ENCODE assay signal across 8 cellular contexts in the genomic region with DNA sequence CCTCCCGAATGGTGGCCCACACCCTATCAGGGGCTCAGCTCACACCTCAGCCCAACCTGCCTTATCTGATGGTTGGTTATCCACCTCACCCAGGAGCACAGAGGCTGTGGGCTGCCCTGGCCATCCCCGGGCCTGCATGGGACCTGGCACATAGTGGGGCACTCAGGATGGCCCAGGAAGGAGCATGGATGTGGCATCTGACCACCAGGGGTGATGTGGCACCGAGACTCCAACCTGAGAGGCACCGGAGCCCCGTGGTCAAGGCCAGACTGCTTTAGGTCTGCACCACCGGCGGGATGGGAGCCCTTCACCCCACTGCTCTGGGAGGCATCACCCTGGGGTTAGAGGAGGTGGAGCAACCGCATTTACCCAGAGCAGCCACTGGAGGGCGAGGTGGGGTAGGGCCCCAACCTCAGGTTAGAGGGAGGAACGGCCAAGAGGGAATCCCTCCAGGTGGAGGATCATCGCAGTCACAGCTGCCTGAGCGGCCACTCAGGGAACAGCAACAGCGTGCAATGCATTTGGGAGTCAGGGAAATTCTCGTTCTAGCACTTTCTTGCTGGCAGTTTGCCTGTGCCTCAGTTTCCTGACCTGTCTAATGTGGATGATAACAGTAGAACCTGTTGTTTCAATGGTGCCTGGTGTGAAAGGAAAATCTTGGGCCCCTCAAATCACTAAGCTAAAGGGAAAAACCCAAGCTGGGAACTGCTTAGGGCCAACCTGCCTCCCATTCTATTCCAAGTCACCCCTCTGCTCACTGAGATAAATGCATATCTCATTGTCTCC. TPM values are rescaled to one million over a fixed set of nuclear protein-coding genes. Genes with fewer than 3 reads are reported as not detected.
DNase-seq lines count a peak whose midpoint lies in the region; ATAC-seq and TF ChIP-seq lines count a peak whose summit lies in the region.

No MANE protein-coding gene starts in this region.

- no peaks in the 10 kb centered on the region for H3K27me3 Mint-ChIP-seq in CD4-positive, alpha-beta T cell
- H3K27me3 Mint-ChIP-seq in HFFc6 (ENCODE audit: insufficient read depth): peaks cover 2% of the 10 kb centered on the region; the same call in 1 of the 2 replicates

- H2BK15ac ChIP-seq in mesenchymal stem cell (ENCODE audit: low read depth, poor library complexity, severe bottlenecking): no peak overlapping the region

- H3K4ac ChIP-seq in mesenchymal stem cell (ENCODE audit: low read depth in 1 of 2, low read length in 2 of 2): no peak overlapping the region

- no peak overlapping the region for H2AFZ ChIP-seq in mesenchymal stem cell (ENCODE audit: low read depth, low read length)

- H3K27me3 ChIP-seq in CD4-positive, alpha-beta T cell (ENCODE audit: control insufficient read depth, insufficient read depth, low read length): no peaks in the 10 kb centered on the region
- H3K27me3 ChIP-seq in colonic mucosa (no peaks in the 10 kb centered on the region), mesenchymal stem cell (ENCODE audit: control insufficient read depth in 1 of 2, insufficient read depth in 1 of 2, low read length in 2 of 2) (no peaks in the 10 kb centered on the region), tibial nerve (no peaks in the 10 kb centered on the region)

- H3K14ac ChIP-seq in mesenchymal stem cell (ENCODE audit: low read length in 2 of 2): no peak overlapping the region

- no peaks in the 10 kb centered on the region for H3K4me1 ChIP-seq in colonic mucosa
- no peaks in the 10 kb centered on the region for H3K4me1 ChIP-seq in mesenchymal stem cell (ENCODE audit: control insufficient read depth, insufficient read depth, low read depth, low read length)
- peaks cover 0 to 34% (median 2%) of the 10 kb centered on the region in 4 donors for H3K4me1 ChIP-seq in tibial nerve

- no peak overlapping the region for H4K91ac ChIP-seq in mesenchymal stem cell (ENCODE audit: low read length)

- H3K4me3 Mint-ChIP-seq in CD4-positive, alpha-beta T cell: no peak overlapping the region
- no peak overlapping the region for H3K4me3 Mint-ChIP-seq in HFFc6

- CTCF ChIA-PET in CD4-positive, alpha-beta T cell (lab: Charles Lee): no interaction called here

- H3K4me1 Mint-ChIP-seq in CD4-positive, alpha-beta T cell (ENCODE audit: low read depth): no peaks in the 10 kb centered on the region
- H3K4me1 Mint-ChIP-seq in HFFc6 (ENCODE audit: low read depth): peaks cover 10% of the 10 kb centered on the region

- TF ChIP-seq EP300 in tibial nerve (IDR thresholded peaks at IDR 0.05): no peak

- H2AK5ac ChIP-seq in mesenchymal stem cell (ENCODE audit: low read length, severe bottlenecking): no peak overlapping the region

- POLR2A ChIA-PET in CD4-positive, alpha-beta T cell (lab: Charles Lee): no interaction called here

- no peak overlapping the region for H3K4me2 ChIP-seq in mesenchymal stem cell (ENCODE audit: low read length, poor library complexity, severe bottlenecking)

- H3K36me3 ChIP-seq in colonic mucosa (peaks cover under 1% of the 10 kb centered on the region), mesenchymal stem cell (ENCODE audit: control insufficient read depth in 1 of 2, insufficient read depth in 2 of 2, low read depth in 1 of 2, low read length in 2 of 2) (peaks cover 37 to 52% of the 10 kb centered on the region in 2 experiments), tibial nerve (peaks cover 0 to 48% (median 0%) of the 10 kb centered on the region in 3 donors)

- no peak overlapping the region for H3K18ac ChIP-seq in mesenchymal stem cell (ENCODE audit: low read depth in 1 of 2, low read length in 2 of 2)

- DNase-seq in CD4-positive, alpha-beta T cell: peak in 3 of 10 experiments; percentile 10 to 46 (median 16)
- no peak for DNase-seq in HFFc6
- DNase-seq in SKM-1 treated with dmso at 0.1 percent for 144 hours (lab: John Stamatoyannopoulos, UW; ENCODE audit: unreplicated experiment): peak; percentile 51
- no peak for DNase-seq in colonic mucosa
- peak; percentile 26 for DNase-seq in mesenchymal stem cell
- peak in 1 of 2 donors; percentile 13 for DNase-seq in tibial nerve (ENCODE audit: low spot score in 2 of 2)
- DNase-seq in DMS79 (lab: John Stamatoyannopoulos, UW): no peak

- H3K79me1 ChIP-seq in mesenchymal stem cell (replicated peaks; ENCODE audit: low read length, poor library complexity, severe bottlenecking): no peaks in the 10 kb centered on the region

- no peak overlapping the region for H3K9ac ChIP-seq in colonic mucosa (ENCODE audit: low read depth in 2 of 2, low read length in 2 of 2)
- H3K9ac ChIP-seq in mesenchymal stem cell (ENCODE audit: low read length): no peak overlapping the region

- intact Hi-C loops in CD4-positive, alpha-beta T cell (cut with DNase I, micrococcal nuclease): loop anchor here (2.0 to 10.0 kb wide), 3 partner anchors 55 to 295 kb away; a partner anchor contains a TSS
- intact Hi-C loops in colonic mucosa (cut with DNase I): loop anchor here (5.0 kb wide), 1 partner anchor 107 kb away; a partner anchor contains a TSS

- H3K23ac ChIP-seq in mesenchymal stem cell (ENCODE audit: low read length in 2 of 2): no peak overlapping the region

- H3K27ac Mint-ChIP-seq in CD4-positive, alpha-beta T cell: no peak overlapping the region
- H3K27ac Mint-ChIP-seq in HFFc6: no peak overlapping the region

- no peak for TF ChIP-seq POLR2A in tibial nerve (IDR thresholded peaks at IDR 0.05)

- no peak overlapping the region for H4K8ac ChIP-seq in mesenchymal stem cell (ENCODE audit: low read length)

- no peak overlapping the region for H3K4me3 ChIP-seq in colonic mucosa
- no peak overlapping the region for H3K4me3 ChIP-seq in mesenchymal stem cell (ENCODE audit: insufficient read depth in 1 of 2, low read depth in 1 of 2, low read length in 2 of 2)
- H3K4me3 ChIP-seq in tibial nerve: no peak overlapping the region

- peak; percentile 51 for TF ChIP-seq CTCF in CD4-positive, alpha-beta T cell (IDR thresholded peaks at IDR 0.05)
- peak; percentile 85 for TF ChIP-seq CTCF in HFFc6 (IDR thresholded peaks at IDR 0.05)
- TF ChIP-seq CTCF in colonic mucosa (IDR thresholded peaks at IDR 0.05): peak; percentile 71
- peak; percentile 51 to 68 (median 53) for TF ChIP-seq CTCF in tibial nerve (IDR thresholded peaks at IDR 0.05)

- no peak overlapping the region for H2BK120ac ChIP-seq in mesenchymal stem cell (ENCODE audit: low read depth, low read length)

- WGBS in mesenchymal stem cell: 76% methylated on average over 14 of the region's 14 CpGs
- WGBS in tibial nerve, 2 donors: 64 to 75% methylated on average over 12 to 14 of the region's 14 CpGs

- H3K9me3 ChIP-seq in CD4-positive, alpha-beta T cell (ENCODE audit: control insufficient read depth, low read length): no peaks in the 10 kb centered on the region
- no peaks in the 10 kb centered on the region for H3K9me3 ChIP-seq in colonic mucosa
- H3K9me3 ChIP-seq in mesenchymal stem cell (ENCODE audit: control insufficient read depth, low read length): peaks cover 6% of the 10 kb centered on the region
- no peaks in the 10 kb centered on the region for H3K9me3 ChIP-seq in tibial nerve

- no peak overlapping the region for H2BK12ac ChIP-seq in mesenchymal stem cell (ENCODE audit: low read length in 2 of 2)

- no peak overlapping the region for H2BK5ac ChIP-seq in mesenchymal stem cell (ENCODE audit: low read depth, low read length, poor library complexity, severe bottlenecking)

- peaks cover 2% of the 10 kb centered on the region for H3K9me3 Mint-ChIP-seq in CD4-positive, alpha-beta T cell
- H3K9me3 Mint-ChIP-seq in HFFc6: peaks cover 15% of the 10 kb centered on the region

- H3K27ac ChIP-seq in CD4-positive, alpha-beta T cell (ENCODE audit: low read depth, low read length): no peak overlapping the region
- H3K27ac ChIP-seq in colonic mucosa (no peak overlapping the region), mesenchymal stem cell (ENCODE audit: low read length, poor library complexity, severe bottlenecking) (no peak overlapping the region), tibial nerve (peak overlapping the region in 3 of 4 donors; percentile 2 to 75 (median 61))

- H3K36me3 Mint-ChIP-seq in CD4-positive, alpha-beta T cell (ENCODE audit: low read depth): peaks cover 13% of the 10 kb centered on the region
- H3K36me3 Mint-ChIP-seq in HFFc6 (ENCODE audit: low read depth): peaks cover 47% of the 10 kb centered on the region

- peak; percentile 81 for ATAC-seq in CD4-positive, alpha-beta T cell (ENCODE audit: poor library complexity)
- ATAC-seq in HG02642 (IDR thresholded peaks at IDR 0.05; ENCODE audit: poor library complexity, unreplicated experiment): no peak

RNA-seq across cellular contexts. Expression of a gene that starts 52.9 kb away (rescaled TPM):
- total RNA-seq in CD4-positive, alpha-beta T cell: 10 to 100 TPM; 24.1 to 25.2 TPM
- 10 to 100 TPM; 51.2 to 64.3 (median 56.1) TPM for total RNA-seq in HFFc6 (2021; fragmentation: NEBNext Ultra II Directional; extraction: Animal tissue kit (Norgen Biotek cat#: 25700))
- 10 to 100 TPM; 48.4 to 74.3 TPM for total RNA-seq in colonic mucosa
- polyA plus RNA-seq in mesenchymal stem cell (2013, experiment 1 of 2): 70.6 TPM
- polyA plus RNA-seq in mesenchymal stem cell (2013, experiment 2 of 2): 69.9 TPM
- total RNA-seq in tibial nerve: 10 to 100 TPM; 29.3 to 50.4 (median 36.4) TPM

RNA-seq across cellular contexts. Expression of a gene that starts 55.0 kb away (rescaled TPM):
- total RNA-seq in CD4-positive, alpha-beta T cell: 1 to 10 TPM; 6.7 to 9.1 TPM
- total RNA-seq in HFFc6 (2021; fragmentation: NEBNext Ultra II Directional; extraction: Animal tissue kit (Norgen Biotek cat#: 25700)): 10 to 100 TPM; 32.6 to 42.6 (median 36.7) TPM
- total RNA-seq in colonic mucosa (10 to 100 TPM; 34.0 to 69.5 TPM), tibial nerve (100 to 1,000 TPM in 2 of 4 donors, 10 to 100 TPM in 2; 58.8 to 168 (median 106) TPM)
- polyA plus RNA-seq in mesenchymal stem cell (2013, experiment 1 of 2): 13.7 TPM
- 14.6 TPM for polyA plus RNA-seq in mesenchymal stem cell (2013, experiment 2 of 2)

Comparison
In these comparisons a context has a peak if more than half of its experiments do, and no peak if none do; other contexts are left out.
1. DNase-seq: peak in SKM-1 treated with dmso at 0.1 percent for 144 hours (single experiment) and mesenchymal stem cell (single experiment); none in HFFc6 (single experiment), colonic mucosa (single experiment) and DMS79 (single experiment).
2. H3K27ac ChIP-seq: peak in tibial nerve (3 of 4); none in CD4-positive, alpha-beta T cell (single experiment), colonic mucosa (single experiment) and mesenchymal stem cell (single experiment).
3. Peak in every context shown above with its lines, with median percentiles within 50 percentile points of each other: CTCF ChIP-seq.